ENCODE assay signal across 15 cellular contexts in the genomic region with DNA sequence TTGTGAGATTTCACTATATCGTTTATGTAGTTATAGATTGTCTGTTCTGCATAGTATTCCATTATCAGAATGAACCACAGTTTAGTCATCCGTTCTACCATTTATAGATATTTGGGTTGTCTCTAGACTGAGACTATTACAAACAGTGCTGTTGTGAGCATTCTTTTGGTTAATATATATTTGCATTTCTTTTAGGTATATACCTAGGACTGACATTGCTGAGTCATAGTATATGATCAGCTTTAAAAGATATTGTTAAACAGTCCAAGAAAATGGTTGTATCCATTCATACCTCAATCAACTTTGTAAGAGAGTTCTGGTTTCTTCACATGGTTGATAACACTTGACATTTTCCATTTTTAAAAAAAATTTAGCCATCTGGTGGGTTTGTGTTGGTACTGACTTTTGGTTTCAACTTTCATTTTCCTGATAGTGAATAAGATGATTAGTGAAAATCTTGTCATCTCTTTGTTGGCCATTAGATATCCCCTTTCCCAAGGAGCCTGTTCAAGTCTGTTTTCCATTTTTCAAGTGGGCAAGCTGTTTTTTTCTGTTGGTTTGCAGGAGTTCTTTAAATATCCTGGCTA. TPM values are rescaled to one million over a fixed set of nuclear protein-coding genes. Genes with fewer than 3 reads are reported as not detected.
A peak's percentile ranks its signal among the peaks of the same experiment; 100 is the strongest.
DNase-seq lines count a peak whose midpoint lies in the region; ATAC-seq and TF ChIP-seq lines count a peak whose summit lies in the region.
"Had no signal": no experiment of that assay in that cellular context is flagged by ENCODE, and none has a peak within 500 bp of the region (broad histone marks: within the 10 kb centered on the region; RNA-seq: fewer than 3 reads in every experiment).

No MANE protein-coding gene starts in this region.

- DNase-seq in activated T-cell treated with anti-CD3 and anti-CD28 coated beads, Interleukin-2, amount 50 U/mL, for 72 hours: no peak
- DNase-seq in activated T-cell treated with anti-CD3 and anti-CD28 coated beads for 4 hours (no peak), naive B cell (peak; percentile 52), CD1c-positive myeloid dendritic cell (ENCODE audit: extremely low spot score) (no peak), heart right ventricle (no peak), left lung (no peak)
- DNase-seq: DMS79 treated with DMSO at 0.1 percent for 48 hours, head of caudate nucleus, Kasumi-1, left ventricle myocardium superior, uterus had no signal

- intact Hi-C loops in heart right ventricle (cut with DNase I) (no loop called here), left lung (cut with DNase I) (no loop called here)

- H3K27me3 Mint-ChIP-seq in activated T-cell treated with anti-CD3 and anti-CD28 coated beads, Interleukin-2, amount 50 U/mL, for 72 hours (ENCODE audit: low read depth): no peaks in the 10 kb centered on the region
- no peaks in the 10 kb centered on the region for H3K27me3 Mint-ChIP-seq in naive B cell

- peaks cover 0 to 2% of the 10 kb centered on the region in 2 donors for H3K9me3 Mint-ChIP-seq in activated T-cell treated with anti-CD3 and anti-CD28 coated beads, Interleukin-2, amount 50 U/mL, for 72 hours
- H3K9me3 Mint-ChIP-seq in naive B cell: peaks cover 0 to 12% (median 8%) of the 10 kb centered on the region in 7 donors

- peaks cover 0 to 3% of the 10 kb centered on the region in 2 donors for H3K36me3 Mint-ChIP-seq in activated T-cell treated with anti-CD3 and anti-CD28 coated beads, Interleukin-2, amount 50 U/mL, for 72 hours (ENCODE audit: insufficient read depth in 2 of 2)
- H3K36me3 Mint-ChIP-seq in naive B cell: peaks cover 0 to 7% of the 10 kb centered on the region in 2 donors

- peaks cover 100% of the 10 kb centered on the region for H3K4me1 Mint-ChIP-seq in activated T-cell treated with anti-CD3 and anti-CD28 coated beads, Interleukin-2, amount 50 U/mL, for 72 hours (ENCODE audit: low read depth)
- H3K4me1 Mint-ChIP-seq in naive B cell: peaks cover 51 to 97% (median 83%) of the 10 kb centered on the region in 3 donors

- peak overlapping the region; percentile 99 for H3K27ac ChIP-seq in OCI-LY3 (ENCODE audit: low read length)
- no peak overlapping the region for H3K27ac ChIP-seq in heart right ventricle
- H3K27ac ChIP-seq in left lung: no peak overlapping the region
- H3K27ac ChIP-seq: neutrophil, uterus had no signal

- WGBS in heart right ventricle, 2 donors: 74 to 96% methylated on average over 2 of the region's 2 CpGs

- no peaks in the 10 kb centered on the region for H3K79me2 ChIP-seq in OCI-LY3 (ENCODE audit: low read length)

- peak overlapping the region; percentile 79 for H3K4me2 ChIP-seq in OCI-LY3 (ENCODE audit: low read length)

- H3K36me3 ChIP-seq in OCI-LY3 (replicated peaks; ENCODE audit: low read depth, low read length): no peaks in the 10 kb centered on the region
- no peaks in the 10 kb centered on the region for H3K36me3 ChIP-seq in heart right ventricle
- no peaks in the 10 kb centered on the region for H3K36me3 ChIP-seq in left lung
- H3K36me3 ChIP-seq: neutrophil, uterus had no signal

- H3K4me1 ChIP-seq in OCI-LY3 (ENCODE audit: low read length) (peaks cover 98% of the 10 kb centered on the region), heart right ventricle (peaks cover 0 to 60% (median 1%) of the 10 kb centered on the region in 9 donors), left lung (peaks cover 0 to 29% of the 10 kb centered on the region in 2 donors)
- H3K4me1 ChIP-seq: uterus had no signal

- no peaks in the 10 kb centered on the region for H4K20me1 ChIP-seq in OCI-LY3 (ENCODE audit: insufficient read depth, low read length)

- ATAC-seq in activated T-cell treated with anti-CD3 and anti-CD28 coated beads, Interleukin-2, amount 50 U/mL, for 72 hours (replicated peaks in 1 of 2): no peak
- peak; percentile 25 for ATAC-seq in HG02678 (IDR thresholded peaks at IDR 0.05; ENCODE audit: unreplicated experiment)
- peak in 1 of 2 donors; percentile 10 for ATAC-seq in naive B cell (ENCODE audit: low read depth in 2 of 2)
- no peak for ATAC-seq in heart right ventricle
- no peak for ATAC-seq in left lung
- ATAC-seq: left ventricle myocardium superior had no signal

- H3K9me3 ChIP-seq in OCI-LY3 (ENCODE audit: insufficient read depth, low read length) (no peaks in the 10 kb centered on the region), heart right ventricle (peaks cover 0 to 4% (median 0%) of the 10 kb centered on the region in 11 donors), left lung (no peaks in the 10 kb centered on the region)
- H3K9me3 ChIP-seq: neutrophil, uterus had no signal

- peak overlapping the region; percentile 88 for H3K27ac Mint-ChIP-seq in activated T-cell treated with anti-CD3 and anti-CD28 coated beads, Interleukin-2, amount 50 U/mL, for 72 hours
- H3K27ac Mint-ChIP-seq in naive B cell: peak overlapping the region; percentile 70 to 97 (median 95)

- no peak overlapping the region for H2AFZ ChIP-seq in OCI-LY3 (ENCODE audit: low read depth, low read length)

- H3K9ac ChIP-seq in OCI-LY3 (ENCODE audit: low read length): peak overlapping the region; percentile 66; the same call in 1 of the 2 replicates

- peak overlapping the region; percentile 31 to 74 for H3K4me3 Mint-ChIP-seq in activated T-cell treated with anti-CD3 and anti-CD28 coated beads, Interleukin-2, amount 50 U/mL, for 72 hours
- peak overlapping the region; percentile 31 to 84 (median 68) for H3K4me3 Mint-ChIP-seq in naive B cell

- H3K4me3 ChIP-seq in OCI-LY3 (ENCODE audit: low read length): no peak overlapping the region
- no peak overlapping the region for H3K4me3 ChIP-seq in heart right ventricle
- H3K4me3 ChIP-seq in left lung: no peak overlapping the region
- H3K4me3 ChIP-seq: uterus had no signal

- TF ChIP-seq CTCF in OCI-LY3 (IDR thresholded peaks at IDR 0.05; ENCODE audit: low read depth, low read length) (no peak), heart right ventricle (IDR thresholded peaks at IDR 0.05) (no peak), left lung (IDR thresholded peaks at IDR 0.05) (no peak)

- H3K27me3 ChIP-seq in OCI-LY3 (ENCODE audit: low read depth, low read length) (no peaks in the 10 kb centered on the region), heart right ventricle (no peaks in the 10 kb centered on the region), left lung (no peaks in the 10 kb centered on the region)
- H3K27me3 ChIP-seq: neutrophil, uterus had no signal

RNA-seq across cellular contexts. Expression of gene ADAM19, which starts 22.9 kb away (rescaled TPM):
- total RNA-seq in activated T-cell treated with anti-CD3 and anti-CD28 coated beads, Interleukin-2, amount 50 U/mL, for 72 hours: 100 to 1,000 TPM in 1 of 2 donors, 10 to 100 TPM in 1; 50.2 to 127 TPM
- polyA plus RNA-seq in naive B cell (ENCODE audit: low read depth in 6 of 6) (10 to 100 TPM in 5 of 6 donors, 1 to 10 TPM in 1; 6.3 to 75.5 (median 43.4) TPM), heart right ventricle (1 to 10 TPM; 6.4 to 8.8 TPM)
- total RNA-seq in heart right ventricle (10 to 100 TPM in 7 of 10 donors, 1 to 10 TPM in 3; 5.5 to 49.6 (median 28.1) TPM), left lung (10 to 100 TPM; 17.1 to 20.8 TPM)

RNA-seq across cellular contexts. Expression of gene SOX30, which starts 53.8 kb away (rescaled TPM):
- total RNA-seq in activated T-cell treated with anti-CD3 and anti-CD28 coated beads, Interleukin-2, amount 50 U/mL, for 72 hours: 1 to 10 TPM in 1 of 2 donors, under 1 TPM in 1; 0.34 to 2.0 TPM
- 1 to 10 TPM in 2 of 6 donors, under 1 TPM in 4; 0.42 to 1.1 (median 0.83) TPM for polyA plus RNA-seq in naive B cell (ENCODE audit: low read depth in 6 of 6)
- total RNA-seq in heart right ventricle: under 1 TPM in 7 of 10 donors, not detected in 3; 0.12 to 0.21 (median 0.17) TPM
- under 1 TPM in 1 of 2 donors, not detected in 1; 0.04 TPM for polyA plus RNA-seq in heart right ventricle
- total RNA-seq in left lung: under 1 TPM in 1 of 2 donors, not detected in 1; 0.15 TPM
- total RNA-seq: left ventricle myocardium superior, RPMI7951, uterus had no signal
